In genomic region chr4:128286474-128287158, GRCh38 we compare ENCODE assay signal across 8 cellular contexts. TPM values are rescaled to one million over a fixed set of nuclear protein-coding genes. Genes with fewer than 3 reads are reported as not detected.
DNase-seq lines count a peak whose midpoint lies in the region; ATAC-seq and TF ChIP-seq lines count a peak whose summit lies in the region.

No MANE protein-coding gene starts in this region.

- H3K4me3 Mint-ChIP-seq in activated T-helper 17 cell treated with anti-CD3 and anti-CD28 coated beads, Interleukin-2, amount 50 U/mL, for 72 hours = peak overlapping the region; percentile 92

- peaks cover 30% of the 10 kb centered on the region for H3K4me1 Mint-ChIP-seq in activated T-helper 17 cell treated with anti-CD3 and anti-CD28 coated beads, Interleukin-2, amount 50 U/mL, for 72 hours

- peak overlapping the region; percentile 92 for H3K27ac Mint-ChIP-seq in activated T-helper 17 cell treated with anti-CD3 and anti-CD28 coated beads, Interleukin-2, amount 50 U/mL, for 72 hours

- H3K27ac ChIP-seq in right cardiac atrium (ENCODE audit: low read length) (peak overlapping the region; percentile 84), sigmoid colon (peak overlapping the region; percentile 89 to 97 (median 94))

- H3K27me3 Mint-ChIP-seq in activated T-helper 17 cell treated with anti-CD3 and anti-CD28 coated beads, Interleukin-2, amount 50 U/mL, for 72 hours = no peaks in the 10 kb centered on the region

- no peaks in the 10 kb centered on the region for H3K9me3 Mint-ChIP-seq in activated T-helper 17 cell treated with anti-CD3 and anti-CD28 coated beads, Interleukin-2, amount 50 U/mL, for 72 hours

- no peak for ATAC-seq in activated T-helper 17 cell treated with anti-CD3 and anti-CD28 coated beads, Interleukin-2, amount 50 U/mL, for 72 hours (replicated peaks)
- no peak for ATAC-seq in right cardiac atrium

- H3K9me3 ChIP-seq in HAP-1 = no peaks in the 10 kb centered on the region
- H3K9me3 ChIP-seq in right cardiac atrium (ENCODE audit: control insufficient read depth, low read length) = no peaks in the 10 kb centered on the region
- no peaks in the 10 kb centered on the region for H3K9me3 ChIP-seq in sigmoid colon

- peaks cover 49% of the 10 kb centered on the region for H3K36me3 Mint-ChIP-seq in activated T-helper 17 cell treated with anti-CD3 and anti-CD28 coated beads, Interleukin-2, amount 50 U/mL, for 72 hours (ENCODE audit: low read depth)

- TF ChIP-seq CTCF in sigmoid colon (IDR thresholded peaks at IDR 0.05) = no peak

- H3K36me3 ChIP-seq in HAP-1 (replicated peaks) = no peaks in the 10 kb centered on the region
- no peaks in the 10 kb centered on the region for H3K36me3 ChIP-seq in sigmoid colon

- 2% methylated on average over 14 of the region's 14 CpGs for WGBS in right cardiac atrium
- WGBS in sigmoid colon, 2 donors = 1% methylated on average over 14 of the region's 14 CpGs

- peak in 1 of 2 donors; percentile 16 for TF ChIP-seq POLR2A in sigmoid colon (IDR thresholded peaks at IDR 0.05)

- in situ Hi-C loops in HAP-1 (cut with MboI; ENCODE audit: low sequenced_read_pairs) = no loop called here

- TF ChIP-seq EP300 in sigmoid colon (IDR thresholded peaks at IDR 0.05) = no peak

- H3K4me1 ChIP-seq in HAP-1 (peaks cover 14% of the 10 kb centered on the region), right cardiac atrium (ENCODE audit: control insufficient read depth, insufficient read depth, low read length) (no peaks in the 10 kb centered on the region), sigmoid colon (peaks cover 0 to 38% (median 27%) of the 10 kb centered on the region in 4 donors)

- intact Hi-C loops in right cardiac atrium (cut with DNase I) (no loop called here), sigmoid colon (cut with DNase I) (loop anchor here (2.0 to 10.0 kb wide), 7 partner anchors 166 to 806 kb away; partner anchors contain the start of genes JADE1, LARP1B and SCLT1)

- no peaks in the 10 kb centered on the region for H3K27me3 ChIP-seq in HAP-1 (ENCODE audit: low read depth)
- H3K27me3 ChIP-seq in right cardiac atrium (ENCODE audit: control insufficient read depth, insufficient read depth) = no peaks in the 10 kb centered on the region
- H3K27me3 ChIP-seq in sigmoid colon = no peaks in the 10 kb centered on the region

- H3K4me3 ChIP-seq in HAP-1 (peak overlapping the region; percentile 61), right cardiac atrium (ENCODE audit: low read length) (peak overlapping the region; percentile 88), sigmoid colon (peak overlapping the region; percentile 75 to 90 (median 88))

- DNase-seq in NCI-H345 (lab: John Stamatoyannopoulos, UW) (peak; percentile 16), NCI-H345 treated with DMSO at 0.1 percent for 48 hours (lab: John Stamatoyannopoulos, UW; ENCODE audit: unreplicated experiment) (no peak), HAP-1 (ENCODE audit: low spot score in 2 of 2) (peak; percentile 37 to 67), NCI-H2227 treated with DMSO at 0.1 percent for 48 hours (lab: John Stamatoyannopoulos, UW) (peak; percentile 9), right cardiac atrium (no peak), sigmoid colon (no peak), GM19240 (ENCODE audit: insufficient read length, low spot score) (no peak)

RNA-seq across cellular contexts. Expression of gene PGRMC2, which starts 1.0 kb away (rescaled TPM):
- total RNA-seq in activated T-helper 17 cell treated with anti-CD3 and anti-CD28 coated beads, Interleukin-2, amount 50 U/mL, for 72 hours = 10 to 100 TPM; 43.0 to 61.8 TPM
- total RNA-seq in right cardiac atrium = 10 to 100 TPM; 63.4 to 66.1 (median 65.2) TPM
- 37.6 TPM for polyA plus RNA-seq in right cardiac atrium
- total RNA-seq in sigmoid colon = 10 to 100 TPM; 38.8 to 61.7 (median 52.9) TPM
- polyA plus RNA-seq in sigmoid colon = 10 to 100 TPM; 22.4 to 37.2 (median 35.7) TPM

Comparison
In these comparisons a context has a peak if more than half of its experiments do, and no peak if none do; other contexts are left out.
1. DNase-seq: peak in NCI-H345 (single experiment), HAP-1 (2 of 2) and NCI-H2227 treated with DMSO at 0.1 percent for 48 hours (single experiment); none in NCI-H345 treated with DMSO at 0.1 percent for 48 hours (single experiment), right cardiac atrium (0 of 3), sigmoid colon (single experiment) and GM19240 (single experiment).
2. Peak in every context shown above with its lines, with median percentiles within 50 percentile points of each other: H3K4me3 ChIP-seq.